Comparison of ENCODE assay signal across 1 cellular context in the genomic region with DNA sequence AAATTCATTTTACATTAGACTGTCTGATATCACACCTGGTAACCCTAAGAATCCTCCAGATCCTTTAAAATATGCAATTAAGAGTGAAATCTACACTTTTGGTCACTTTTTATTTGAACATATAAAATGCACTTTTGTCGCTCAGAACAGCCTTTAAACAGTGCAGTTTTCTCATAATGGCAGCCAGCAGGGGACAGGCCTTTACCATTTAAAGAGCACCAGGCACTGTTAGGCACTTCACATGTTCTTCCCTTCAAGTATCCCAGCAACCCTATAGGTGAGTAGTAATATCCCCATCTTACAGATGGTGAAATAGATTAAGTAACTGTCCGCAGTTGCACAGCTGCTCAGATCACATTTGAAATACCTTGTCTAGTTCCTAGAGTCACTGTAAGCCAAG.
TF ChIP-seq lines count a peak whose summit lies in the region.

No MANE protein-coding gene starts in this region.

TF ChIP-seq in Ishikawa, 13 proteins besides CTCF, POLR2A, EP300 and RAD21 (continued from another document):
- TF ChIP-seq MAX (IDR thresholded peaks at IDR 0.05) (no peak), CREB1 (IDR thresholded peaks at IDR 0.05; ENCODE audit: low read depth) (no peak), TAF1 (IDR thresholded peaks at IDR 0.05; ENCODE audit: low read depth) (no peak)
